Comparison of ENCODE assay signal across 11 cellular contexts in genomic region chr3:44914936-44915335, GRCh38. TPM values are rescaled to one million over a fixed set of nuclear protein-coding genes. Genes with fewer than 3 reads are reported as not detected.
A peak's percentile ranks its signal among the peaks of the same experiment; 100 is the strongest.
DNase-seq lines count a peak whose midpoint lies in the region; ATAC-seq and TF ChIP-seq lines count a peak whose summit lies in the region.
"Had no signal": no experiment of that assay in that cellular context is flagged by ENCODE, and none has a peak within 500 bp of the region (broad histone marks: within the 10 kb centered on the region; RNA-seq: fewer than 3 reads in every experiment).

No MANE protein-coding gene starts in this region.

- no peak overlapping the region for H3K27ac Mint-ChIP-seq in WTC11
- H3K27ac Mint-ChIP-seq in stimulated activated memory B cell treated with anti-CD40 and anti-IgM and Interleukin-4, amounts not matched to agents 10 μg/mL and 1 μg/mL and 100 μg/mL, for 72 hours, result no peak overlapping the region
- H3K27ac Mint-ChIP-seq in activated CD4-positive, alpha-beta memory T cell treated with anti-CD3 and anti-CD28 coated beads for 36 hours, result no peak overlapping the region
- H3K27ac Mint-ChIP-seq: CD8-positive, alpha-beta T cell had no signal

- H3K4me3 Mint-ChIP-seq in WTC11, result no peak overlapping the region
- H3K4me3 Mint-ChIP-seq in stimulated activated memory B cell treated with anti-CD40 and anti-IgM and Interleukin-4, amounts not matched to agents 10 μg/mL and 1 μg/mL and 100 μg/mL, for 72 hours, result no peak overlapping the region
- H3K4me3 Mint-ChIP-seq in activated CD4-positive, alpha-beta memory T cell treated with anti-CD3 and anti-CD28 coated beads for 36 hours, result no peak overlapping the region
- H3K4me3 Mint-ChIP-seq: CD8-positive, alpha-beta T cell had no signal

- H3K4me1 ChIP-seq in HCT116 (ENCODE audit: control insufficient read depth in 1 of 2, insufficient read depth in 2 of 2, low read length in 2 of 2), result no peaks in the 10 kb centered on the region

- no peak overlapping the region for H3K4me3 ChIP-seq in AG04449 (ENCODE audit: low read depth, low read length)
- no peak overlapping the region for H3K4me3 ChIP-seq in HCT116 (replicated peaks in 1 of 2; ENCODE audit: low read depth in 1 of 2, low read length in 2 of 2)

- H3K36me3 ChIP-seq in HCT116 (ENCODE audit: control insufficient read depth in 1 of 2, insufficient read depth in 2 of 2, low read length in 2 of 2), result no peaks in the 10 kb centered on the region

- POLR2A ChIA-PET in AG04449 (lab: Yijun Ruan, JAX) (no interaction called here), HCT116 (lab: Charles Lee) (no interaction called here), WTC11 (lab: Charles Lee) (interaction anchor here (0.9 kb wide), 1 partner anchor 26 kb away, joined by 3 read pairs; no protein-coding TSS in a partner anchor)
- POLR2A ChIA-PET in activated CD4-positive, alpha-beta memory T cell treated with anti-CD3 and anti-CD28 coated beads for 36 hours (lab: Charles Lee), result no interaction called here

- 0 out of 2 replicates have a peak, but pooled peaks cover 4% of the 10 kb centered on the region for H3K4me1 Mint-ChIP-seq in WTC11
- H3K4me1 Mint-ChIP-seq in stimulated activated memory B cell treated with anti-CD40 and anti-IgM and Interleukin-4, amounts not matched to agents 10 μg/mL and 1 μg/mL and 100 μg/mL, for 72 hours, result no peaks in the 10 kb centered on the region
- no peaks in the 10 kb centered on the region for H3K4me1 Mint-ChIP-seq in activated CD4-positive, alpha-beta memory T cell treated with anti-CD3 and anti-CD28 coated beads for 36 hours (ENCODE audit: low read depth)

- H3K9me2 ChIP-seq in HCT116 (ENCODE audit: insufficient read depth), result no peaks in the 10 kb centered on the region

- H3K27me3 Mint-ChIP-seq in WTC11 (ENCODE audit: low read depth), result peaks cover 3% of the 10 kb centered on the region
- no peaks in the 10 kb centered on the region for H3K27me3 Mint-ChIP-seq in stimulated activated memory B cell treated with anti-CD40 and anti-IgM and Interleukin-4, amounts not matched to agents 10 μg/mL and 1 μg/mL and 100 μg/mL, for 72 hours
- H3K27me3 Mint-ChIP-seq in activated CD4-positive, alpha-beta memory T cell treated with anti-CD3 and anti-CD28 coated beads for 36 hours, result peaks cover 16% of the 10 kb centered on the region

- ATAC-seq in HCT116 (peak; percentile 87), WTC11 (peak; percentile 84), HG02623 (IDR thresholded peaks at IDR 0.05; ENCODE audit: unreplicated experiment) (no peak)
- ATAC-seq in stimulated activated memory B cell treated with anti-CD40 and anti-IgM and Interleukin-4, amounts not matched to agents 10 μg/mL and 1 μg/mL and 100 μg/mL, for 72 hours, result no peak
- ATAC-seq: CD8-positive, alpha-beta T cell had no signal

- no peak overlapping the region for H3K4me2 ChIP-seq in HCT116 (ENCODE audit: low read length)

- H3K36me3 Mint-ChIP-seq in WTC11, result no peaks in the 10 kb centered on the region
- peaks cover 24% of the 10 kb centered on the region for H3K36me3 Mint-ChIP-seq in stimulated activated memory B cell treated with anti-CD40 and anti-IgM and Interleukin-4, amounts not matched to agents 10 μg/mL and 1 μg/mL and 100 μg/mL, for 72 hours
- no peaks in the 10 kb centered on the region for H3K36me3 Mint-ChIP-seq in activated CD4-positive, alpha-beta memory T cell treated with anti-CD3 and anti-CD28 coated beads for 36 hours

- H3K27ac ChIP-seq in HCT116 (ENCODE audit: low read depth, low read length), result no peak overlapping the region

- DNase-seq in AG04449 (ENCODE audit: low read depth, low spot score) (no peak), HCT116 (ENCODE audit: low read depth, low spot score) (no peak), WTC11 (ENCODE audit: low spot score) (peak; percentile 44), iris pigment epithelial cell (ENCODE audit: low read depth) (peak; percentile 14), anterior cingulate cortex (lab: John Stamatoyannopoulos, UW) (no peak)
- DNase-seq in activated CD4-positive, alpha-beta memory T cell treated with anti-CD3 and anti-CD28 coated beads for 36 hours, result no peak
- DNase-seq: CD8-positive, alpha-beta T cell; SIG-M5 had no signal

- TF ChIP-seq CTCF in AG04449 (IDR thresholded peaks at IDR 0.05; ENCODE audit: insufficient read depth, low read length, missing control alignments), result peak; percentile 40
- TF ChIP-seq CTCF in HCT116 (IDR thresholded peaks at IDR 0.05 in 2 of 3, conservative IDR thresholded peaks at IDR 0.05 in 1 of 3; ENCODE audit: borderline replicate concordance in 1 of 3, insufficient read depth in 1 of 3, low read depth in 2 of 3, low read length in 2 of 3), result peak; percentile 55 to 60 (median 58); a peak in 5 of 6 replicates
- TF ChIP-seq CTCF in WTC11 (IDR thresholded peaks at IDR 0.05), result peak; percentile 24; the same call in 1 of the 2 replicates

- CTCF ChIA-PET in AG04449 (lab: Yijun Ruan, JAX) (interaction anchor here (0.7 to 5.1 kb wide), 31 partner anchors 9 to 1165 kb away, joined by 3 to 71 read pairs (median 5); partner anchors contain the start of genes EXOSC7, KIAA1143, KIF15 and ZDHHC3), HCT116 (lab: Charles Lee) (interaction anchor here (0.6 to 2.2 kb wide), 11 partner anchors 9 to 1953 kb away, joined by 3 to 11 read pairs (median 3); partner anchors contain the start of genes KIAA1143, KIF15 and TCAIM), WTC11 (lab: Charles Lee) (interaction anchor here (0.6 to 2.7 kb wide), 14 partner anchors 9 to 383 kb away, joined by 3 to 16 read pairs (median 4); partner anchors contain the start of genes EXOSC7 and ZDHHC3)
- CTCF ChIA-PET in activated CD4-positive, alpha-beta memory T cell treated with anti-CD3 and anti-CD28 coated beads for 36 hours (lab: Charles Lee), result interaction anchor here (1.0 to 5.0 kb wide), 11 partner anchors 9 to 404 kb away, joined by 3 to 59 read pairs (median 5); partner anchors contain the start of genes KIAA1143, KIF15 and ZKSCAN7

- peak; percentile 75 for TF ChIP-seq RAD21 in HCT116 (IDR thresholded peaks at IDR 0.05; ENCODE audit: low read depth)

- intact Hi-C loops in HCT116 (cut with micrococcal nuclease), result loop anchor here (1.0 to 10.0 kb wide), 3 partner anchors 270 to 592 kb away; partner anchors contain the start of gene ZNF35
- intact Hi-C loops in activated CD4-positive, alpha-beta memory T cell treated with anti-CD3 and anti-CD28 coated beads for 36 hours (cut with micrococcal nuclease), result loop anchor here (1.0 to 5.0 kb wide), 2 partner anchors 153 to 382 kb away; partner anchors contain the start of genes KIAA1143 and KIF15

- no TSS peak for BruUV-seq in HCT116 (replicated peaks; lab: Mats Ljungman, UMichigan)

- H4K20me1 ChIP-seq in HCT116 (ENCODE audit: insufficient read depth), result no peaks in the 10 kb centered on the region

- no peaks in the 10 kb centered on the region for H3K79me2 ChIP-seq in HCT116 (ENCODE audit: insufficient read depth, low read length)

- H3K9ac ChIP-seq in HCT116 (ENCODE audit: low read length), result no peak overlapping the region

- no peak for TF ChIP-seq POLR2A in HCT116 (IDR thresholded peaks at IDR 0.05; ENCODE audit: borderline replicate concordance, extremely low read depth, insufficient read depth, insufficient read length)

- H3K27me3 ChIP-seq in HCT116 (ENCODE audit: insufficient read depth, low read length), result no peaks in the 10 kb centered on the region

- no peaks in the 10 kb centered on the region for H3K9me3 ChIP-seq in HCT116 (ENCODE audit: control insufficient read depth in 1 of 2, insufficient read depth in 1 of 2, low read depth in 1 of 2, low read length in 2 of 2)

- RAD21 ChIA-PET in HCT116 (lab: Charles Lee; ENCODE audit: low non-redundant PET in 1 of 2, low total read pairs in 2 of 2, uncharacterized antibody in 2 of 2, unreplicated experiment in 2 of 2), result no interaction called here

- H2AFZ ChIP-seq in HCT116 (ENCODE audit: low read depth, low read length, poor library complexity, severe bottlenecking), result no peak overlapping the region

- 0 out of 2 replicates have a peak, but pooled peaks cover 5% of the 10 kb centered on the region for H3K9me3 Mint-ChIP-seq in WTC11
- H3K9me3 Mint-ChIP-seq in stimulated activated memory B cell treated with anti-CD40 and anti-IgM and Interleukin-4, amounts not matched to agents 10 μg/mL and 1 μg/mL and 100 μg/mL, for 72 hours, result peaks cover 5% of the 10 kb centered on the region
- H3K9me3 Mint-ChIP-seq in activated CD4-positive, alpha-beta memory T cell treated with anti-CD3 and anti-CD28 coated beads for 36 hours, result peaks cover 2% of the 10 kb centered on the region

TF ChIP-seq in HCT116, 20 proteins besides CTCF, POLR2A, EP300 and RAD21 (continues in another document):
- TF ChIP-seq YY1 (IDR thresholded peaks at IDR 0.05; ENCODE audit: extremely low read depth, insufficient replicate concordance, low read depth, low read length), result no peak
- no peak for TF ChIP-seq ATF3 (IDR thresholded peaks at IDR 0.05)
- no peak for TF ChIP-seq SP1 (IDR thresholded peaks at IDR 0.05; ENCODE audit: low read depth)
- TF ChIP-seq POLR2AphosphoS5 (IDR thresholded peaks at IDR 0.05; ENCODE audit: low read depth, low read length), result no peak
- TF ChIP-seq CBX3 (IDR thresholded peaks at IDR 0.05; ENCODE audit: low read depth), result no peak
- TF ChIP-seq ZNF274 (IDR thresholded peaks at IDR 0.05; ENCODE audit: low read depth, low read length), result no peak
- no peak for TF ChIP-seq EZH2 (IDR thresholded peaks at IDR 0.05)

TF ChIP-seq in WTC11, 78 proteins besides CTCF, POLR2A, EP300 and RAD21 (continues in another document):
- TF ChIP-seq MYBL2 (CRISPR knock-in tag; IDR thresholded peaks at IDR 0.05) (no peak), ELF4 (CRISPR knock-in tag; IDR thresholded peaks at IDR 0.05; ENCODE audit: low read depth) (no peak), EMX1 (CRISPR knock-in tag; IDR thresholded peaks at IDR 0.05) (no peak), HMGA2 (CRISPR knock-in tag; IDR thresholded peaks at IDR 0.05) (no peak), PREB (CRISPR knock-in tag; IDR thresholded peaks at IDR 0.05; ENCODE audit: borderline replicate concordance) (no peak)

RNA-seq across cellular contexts. Expression of gene TGM4, which starts 40.5 kb away (rescaled TPM):
- not detected for total RNA-seq in HCT116 (2021; ENCODE audit: unreplicated experiment)
- polyA plus RNA-seq in HCT116 (2012), result 0.06 TPM in 1 of 2 replicates, not detected in the other
- not detected in 3 replicates for total RNA-seq in WTC11 (2021)
- not detected for total RNA-seq in activated CD4-positive, alpha-beta memory T cell treated with anti-CD3 and anti-CD28 coated beads for 36 hours
- total RNA-seq: CD8-positive, alpha-beta T cell; frontal cortex had no signal

RNA-seq across cellular contexts. Expression of gene TMEM42, which starts 53.2 kb away (rescaled TPM):
- total RNA-seq in HCT116 (2021; ENCODE audit: unreplicated experiment) (13.9 TPM), WTC11 (2021) (15.0 to 20.1 TPM (median 16.6 TPM) in 3 replicates)
- polyA plus RNA-seq in HCT116 (2012), result 18.4 and 18.6 TPM in 2 replicates
- total RNA-seq in activated CD4-positive, alpha-beta memory T cell treated with anti-CD3 and anti-CD28 coated beads for 36 hours, result 10 to 100 TPM; 13.0 to 13.5 TPM

Comparison
In these comparisons a context has a peak if more than half of its experiments do, and no peak if none do; other contexts are left out.
1. DNase-seq: peak in WTC11 (single experiment) and iris pigment epithelial cell (single experiment); none in AG04449 (single experiment), HCT116 (single experiment), anterior cingulate cortex (0 of 58) and activated CD4-positive, alpha-beta memory T cell treated with anti-CD3 and anti-CD28 coated beads for 36 hours (single experiment).
2. ATAC-seq: peak in HCT116 (single experiment) and WTC11 (single experiment); none in HG02623 (single experiment) and stimulated activated memory B cell treated with anti-CD40 and anti-IgM and Interleukin-4, amounts not matched to agents 10 μg/mL and 1 μg/mL and 100 μg/mL, for 72 hours (single experiment).
3. Peak in every context shown above with its lines, with median percentiles within 50 percentile points of each other: CTCF ChIP-seq.